Comparison of ENCODE assay signal across 1 cellular context in genomic region chrX:16462912-16463311, GRCh38.
TF ChIP-seq lines count a peak whose summit lies in the region.

No MANE protein-coding gene starts in this region.

TF ChIP-seq in H1, 55 proteins besides CTCF, POLR2A, EP300 and RAD21 (continued from another document):
- TF ChIP-seq, protein P1, sequence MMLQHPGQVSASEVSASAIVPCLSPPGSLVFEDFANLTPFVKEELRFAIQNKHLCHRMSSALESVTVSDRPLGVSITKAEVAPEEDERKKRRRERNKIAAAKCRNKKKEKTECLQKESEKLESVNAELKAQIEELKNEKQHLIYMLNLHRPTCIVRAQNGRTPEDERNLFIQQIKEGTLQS (IDR thresholded peaks at IDR 0.05; ENCODE audit: insufficient read depth, low read depth, low read length) = no peak
- TF ChIP-seq CREB1 (IDR thresholded peaks at IDR 0.05) (no peak), SIX5 (IDR thresholded peaks at IDR 0.05; ENCODE audit: low read depth, low read length) (no peak), SRF (IDR thresholded peaks at IDR 0.05; ENCODE audit: low read depth, low read length) (no peak), BCL11A (IDR thresholded peaks at IDR 0.05; ENCODE audit: low read depth in 2 of 2, low read length in 2 of 2) (no peak), FOSL1 (IDR thresholded peaks at IDR 0.05; ENCODE audit: insufficient read depth, low read depth, low read length) (no peak), HDAC6 (IDR thresholded peaks at IDR 0.05; ENCODE audit: low read depth, low read length) (no peak), SIN3A (conservative IDR thresholded peaks at IDR 0.05 in 1 of 2, IDR thresholded peaks at IDR 0.05 in 1 of 2; ENCODE audit: low read depth in 1 of 2, low read length in 2 of 2) (no peak), NANOG (IDR thresholded peaks at IDR 0.05; ENCODE audit: insufficient read depth, low read depth, low read length, poor library complexity, severe bottlenecking) (no peak), KDM4A (IDR thresholded peaks at IDR 0.05; ENCODE audit: low read depth, low read length, severe bottlenecking) (no peak)
